In genomic region chr2:55026202-55026601, GRCh38 we compare ENCODE assay signal across 11 cellular contexts. TPM values are rescaled to one million over a fixed set of nuclear protein-coding genes. Genes with fewer than 3 reads are reported as not detected.
A peak's percentile ranks its signal among the peaks of the same experiment; 100 is the strongest.
DNase-seq lines count a peak whose midpoint lies in the region; ATAC-seq and TF ChIP-seq lines count a peak whose summit lies in the region.
"Had no signal": no experiment of that assay in that cellular context is flagged by ENCODE, and none has a peak within 500 bp of the region (broad histone marks: within the 10 kb centered on the region; RNA-seq: fewer than 3 reads in every experiment).

No MANE protein-coding gene starts in this region.

- H3K27ac Mint-ChIP-seq in osteocyte (ENCODE audit: unreplicated experiment), result peak overlapping the region; percentile 9
- H3K27ac Mint-ChIP-seq: activated CD8-positive, alpha-beta T cell treated with anti-CD3 and anti-CD28 coated beads for 36 hours had no signal

- no peak for TF ChIP-seq CTCF in osteocyte (IDR thresholded peaks at IDR 0.05)

- H3K4me1 Mint-ChIP-seq in osteocyte (ENCODE audit: unreplicated experiment), result peaks cover 27% of the 10 kb centered on the region

- H3K9me3 Mint-ChIP-seq in osteocyte (ENCODE audit: unreplicated experiment), result no peaks in the 10 kb centered on the region

- DNase-seq in GM03348 (ENCODE audit: low spot score) (peak; percentile 12), NOMO-1 treated with dmso at 0.1 percent for 144 hours (lab: John Stamatoyannopoulos, UW; ENCODE audit: unreplicated experiment) (peak; percentile 69), dermis blood vessel endothelial cell (peak; percentile 38), osteocyte (ENCODE audit: extremely low spot score, unreplicated experiment) (no peak), retina (no peak), HUDEP-2 (lab: John Stamatoyannopoulos, UW; ENCODE audit: unreplicated experiment in 76 of 76) (no peak)
- DNase-seq: activated CD8-positive, alpha-beta T cell treated with anti-CD3 and anti-CD28 coated beads for 36 hours; NCI-H146 had no signal

- peaks cover 2% of the 10 kb centered on the region for H3K36me3 Mint-ChIP-seq in osteocyte (ENCODE audit: unreplicated experiment)

- H3K27me3 Mint-ChIP-seq in osteocyte (ENCODE audit: unreplicated experiment), result no peaks in the 10 kb centered on the region
- H3K27me3 Mint-ChIP-seq: activated CD8-positive, alpha-beta T cell treated with anti-CD3 and anti-CD28 coated beads for 36 hours had no signal

- H3K4me3 Mint-ChIP-seq in osteocyte (ENCODE audit: unreplicated experiment), result no peak overlapping the region
- H3K4me3 Mint-ChIP-seq: activated CD8-positive, alpha-beta T cell treated with anti-CD3 and anti-CD28 coated beads for 36 hours had no signal

- ATAC-seq in GM21381 (IDR thresholded peaks at IDR 0.05; ENCODE audit: unreplicated experiment), result no peak
- ATAC-seq in activated CD4-positive, CD25-positive, alpha-beta regulatory T cell treated with anti-CD3 and anti-CD28 coated beads, Interleukin-2, amount 50 U/mL, for 24 hours, result no peak
- ATAC-seq: activated CD8-positive, alpha-beta T cell treated with anti-CD3 and anti-CD28 coated beads for 36 hours; HCT116 had no signal

RNA-seq across cellular contexts. Expression of gene RTN4, which starts 24.0 kb away (rescaled TPM):
- total RNA-seq in dermis blood vessel endothelial cell (118 and 312 TPM in 2 replicates), osteocyte (532 and 603 TPM in 2 replicates)

Comparison
In these comparisons a context has a peak if more than half of its experiments do, and no peak if none do; other contexts are left out.
1. DNase-seq: peak in GM03348 (single experiment), NOMO-1 treated with dmso at 0.1 percent for 144 hours (single experiment) and dermis blood vessel endothelial cell (single experiment); none in osteocyte (single experiment), retina (single experiment) and HUDEP-2 (0 of 76).